Comparison of ENCODE assay signal across 11 cellular contexts in genomic region chr4:6109842-6110560, GRCh38.
DNase-seq lines count a peak whose midpoint lies in the region; TF ChIP-seq lines count a peak whose summit lies in the region.
"Had no signal": no experiment of that assay in that cellular context is flagged by ENCODE, and none has a peak within 500 bp of the region (broad histone marks: within the 10 kb centered on the region; RNA-seq: fewer than 3 reads in every experiment).

No MANE protein-coding gene starts in this region.

- no peak overlapping the region for H3K4me3 ChIP-seq in hepatocyte
- H3K4me3 ChIP-seq in thyroid gland (replicated peaks in 1 of 3) = no peak overlapping the region
- H3K4me3 ChIP-seq in CD8-positive, alpha-beta memory T cell (ENCODE audit: low read length) = no peak overlapping the region
- H3K4me3 ChIP-seq: BLaER1 treated with 17β-estradiol and CSF1 and Interleukin-3, amounts not matched to agents 10 nM and 100 nM had no signal

- H3K4me3 Mint-ChIP-seq in CD8-positive, alpha-beta memory T cell = no peak overlapping the region

- peak; percentile 12 for DNase-seq in activated CD4-positive, alpha-beta T cell treated with anti-CD3 and anti-CD28 coated beads for 48 hours
- no peak for DNase-seq in activated CD4-positive, alpha-beta T cell treated with anti-CD3 and anti-CD28 coated beads for 4 hours
- DNase-seq in NCI-H526 treated with DMSO at 0.1 percent for 48 hours (lab: John Stamatoyannopoulos, UW) (peak; percentile 40), hepatocyte (ENCODE audit: low spot score) (peak; percentile 77), thyroid gland (peak; percentile 54 to 56), activated gamma-delta T cell treated with Interleukin-2 at 50 U/mL for 16 hours (no peak), NCI-H446 (lab: John Stamatoyannopoulos, UW) (no peak)
- no peak for DNase-seq in CD8-positive, alpha-beta memory T cell
- DNase-seq: MV-4-11; stimulated activated CD4-positive, alpha-beta T cell treated with anti-CD3 and anti-CD28 coated beads, Interleukin-4, amount 100 ng/mL, for 4 hours had no signal

- CTCF ChIA-PET in CD8-positive, alpha-beta memory T cell (lab: Charles Lee) = no interaction called here

- intact Hi-C loops in thyroid gland (cut with DNase I) = no loop called here

- no peak for TF ChIP-seq POLR2A in thyroid gland (IDR thresholded peaks at IDR 0.05)

- POLR2A ChIA-PET in CD8-positive, alpha-beta memory T cell (lab: Charles Lee) = no interaction called here

- H3K27me3 ChIP-seq in hepatocyte = no peaks in the 10 kb centered on the region
- H3K27me3 ChIP-seq in thyroid gland = peaks cover 5% of the 10 kb centered on the region
- no peaks in the 10 kb centered on the region for H3K27me3 ChIP-seq in CD8-positive, alpha-beta memory T cell (ENCODE audit: insufficient read depth, low read length, poor library complexity, severe bottlenecking)
- H3K27me3 ChIP-seq: BLaER1 treated with 17β-estradiol and CSF1 and Interleukin-3, amounts not matched to agents 10 nM and 100 nM had no signal

- H3K9me2 ChIP-seq in hepatocyte (replicated peaks; ENCODE audit: insufficient read depth) = no peaks in the 10 kb centered on the region

- H3K9me3 Mint-ChIP-seq in CD8-positive, alpha-beta memory T cell = no peaks in the 10 kb centered on the region

- WGBS in hepatocyte (ENCODE audit: low lambda C conversion rate, missing lambda C conversion rate) = 54% methylated on average over 13 of the region's 13 CpGs
- WGBS in thyroid gland, 2 donors = 58 to 63% methylated on average over 9 to 13 of the region's 13 CpGs

- no peak overlapping the region for H3K27ac ChIP-seq in hepatocyte
- no peak overlapping the region for H3K27ac ChIP-seq in thyroid gland
- no peak overlapping the region for H3K27ac ChIP-seq in CD8-positive, alpha-beta memory T cell (ENCODE audit: low read depth, low read length)
- H3K27ac ChIP-seq: BLaER1 treated with 17β-estradiol and CSF1 and Interleukin-3, amounts not matched to agents 10 nM and 100 nM had no signal

- H3K9me3 ChIP-seq in hepatocyte (ENCODE audit: low read depth) (no peaks in the 10 kb centered on the region), thyroid gland (no peaks in the 10 kb centered on the region)
- no peaks in the 10 kb centered on the region for H3K9me3 ChIP-seq in CD8-positive, alpha-beta memory T cell (ENCODE audit: low read length)

- H3K27ac Mint-ChIP-seq in CD8-positive, alpha-beta memory T cell = no peak overlapping the region

- TF ChIP-seq CTCF in hepatocyte (IDR thresholded peaks at IDR 0.05; ENCODE audit: poor library complexity) (peak; percentile 27), thyroid gland (IDR thresholded peaks at IDR 0.05) (peak in 4 of 6 experiments; percentile 29 to 46 (median 39))

- no peaks in the 10 kb centered on the region for H3K4me1 ChIP-seq in hepatocyte (ENCODE audit: insufficient read depth)
- H3K4me1 ChIP-seq in thyroid gland = no peaks in the 10 kb centered on the region
- no peaks in the 10 kb centered on the region for H3K4me1 ChIP-seq in CD8-positive, alpha-beta memory T cell (ENCODE audit: insufficient read depth, low read length)
- H3K4me1 ChIP-seq: BLaER1 treated with 17β-estradiol and CSF1 and Interleukin-3, amounts not matched to agents 10 nM and 100 nM had no signal

- H3K36me3 Mint-ChIP-seq in CD8-positive, alpha-beta memory T cell = peaks cover 6 to 38% (median 11%) of the 10 kb centered on the region in 3 donors

- H3K79me2 ChIP-seq in hepatocyte = no peaks in the 10 kb centered on the region

- no peaks in the 10 kb centered on the region for H4K20me1 ChIP-seq in hepatocyte (ENCODE audit: insufficient read depth, poor library complexity, severe bottlenecking)
- H4K20me1 ChIP-seq: BLaER1 treated with 17β-estradiol and CSF1 and Interleukin-3, amounts not matched to agents 10 nM and 100 nM had no signal

- H2AFZ ChIP-seq in hepatocyte = no peak overlapping the region

- H3K4me1 Mint-ChIP-seq in CD8-positive, alpha-beta memory T cell = peaks cover 0 to 5% (median 4%) of the 10 kb centered on the region in 3 donors

- no peak overlapping the region for H3K4me2 ChIP-seq in hepatocyte
- H3K4me2 ChIP-seq: BLaER1 treated with 17β-estradiol and CSF1 and Interleukin-3, amounts not matched to agents 10 nM and 100 nM had no signal

- H3K27me3 Mint-ChIP-seq in CD8-positive, alpha-beta memory T cell = peaks cover 0 to 1% of the 10 kb centered on the region in 2 donors

- H3K36me3 ChIP-seq in hepatocyte (replicated peaks; ENCODE audit: insufficient read depth, low read depth) (no peaks in the 10 kb centered on the region), thyroid gland (no peaks in the 10 kb centered on the region)
- H3K36me3 ChIP-seq in CD8-positive, alpha-beta memory T cell (ENCODE audit: insufficient read depth, low read length) = no peaks in the 10 kb centered on the region

Comparison
In these comparisons a context has a peak if more than half of its experiments do, and no peak if none do; other contexts are left out.
1. DNase-seq: peak in activated CD4-positive, alpha-beta T cell treated with anti-CD3 and anti-CD28 coated beads for 48 hours (single experiment), NCI-H526 treated with DMSO at 0.1 percent for 48 hours (single experiment), hepatocyte (single experiment) and thyroid gland (2 of 2); none in activated CD4-positive, alpha-beta T cell treated with anti-CD3 and anti-CD28 coated beads for 4 hours (0 of 2), activated gamma-delta T cell treated with Interleukin-2 at 50 U/mL for 16 hours (single experiment), CD8-positive, alpha-beta memory T cell (0 of 5) and NCI-H446 (0 of 2).